Comparison of ENCODE assay signal across 9 cellular contexts in the genomic region with DNA sequence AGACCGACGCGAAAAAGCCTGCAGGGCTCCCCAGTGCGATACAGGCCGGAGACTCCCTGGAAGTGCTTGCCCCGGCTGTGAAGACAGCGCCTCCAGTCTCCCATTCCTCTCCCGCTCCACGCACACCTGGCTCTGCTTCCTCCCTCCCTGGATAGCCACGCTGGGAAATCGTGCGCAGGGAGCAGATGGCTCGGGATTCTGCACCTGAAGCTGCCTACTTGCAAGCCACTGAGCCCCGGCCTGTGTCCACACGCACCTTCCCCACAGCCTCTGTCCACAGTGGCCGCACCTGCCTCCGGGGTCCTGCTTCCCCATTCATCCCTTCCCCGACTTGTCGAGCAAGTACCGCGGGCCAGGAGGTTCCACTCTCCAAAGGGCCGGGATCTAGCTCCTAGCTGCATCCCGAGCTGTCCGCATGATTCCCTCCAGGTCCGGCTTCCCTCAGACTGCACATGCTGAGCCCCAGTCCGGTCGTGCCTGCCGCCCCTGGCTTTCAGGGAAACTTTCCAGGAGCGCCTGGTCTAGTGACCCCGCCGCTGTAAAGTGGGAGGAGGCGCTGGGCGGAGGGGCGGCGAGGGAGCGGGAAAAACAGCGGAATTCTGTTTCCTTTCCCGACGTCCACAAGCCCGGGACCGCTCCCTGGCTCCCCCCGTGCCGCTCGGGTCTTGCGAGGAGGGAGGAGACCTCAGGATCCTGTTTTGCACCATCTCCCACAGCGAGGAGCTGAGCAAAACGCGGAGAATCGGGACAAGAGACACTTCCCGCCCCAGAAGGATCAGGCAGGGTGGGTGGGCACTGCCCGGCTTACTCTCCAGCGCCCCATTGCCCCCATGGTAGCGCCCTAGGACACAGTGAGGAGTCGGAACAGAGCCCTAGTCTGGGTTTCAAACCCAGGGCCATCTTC. TPM values are rescaled to one million over a fixed set of nuclear protein-coding genes. Genes with fewer than 3 reads are reported as not detected.
DNase-seq lines count a peak whose midpoint lies in the region; ATAC-seq and TF ChIP-seq lines count a peak whose summit lies in the region.
"Had no signal": no experiment of that assay in that cellular context is flagged by ENCODE, and none has a peak within 500 bp of the region (broad histone marks: within the 10 kb centered on the region; RNA-seq: fewer than 3 reads in every experiment).

No MANE protein-coding gene starts in this region.

- H3K27ac Mint-ChIP-seq in activated CD8-positive, alpha-beta memory T cell treated with anti-CD3 and anti-CD28 coated beads, Interleukin-2, amount 10 ng/mL, durations not matched to agents 7 days and 5 days = no peak overlapping the region
- H3K27ac Mint-ChIP-seq: memory B cell had no signal

- peaks cover 12% of the 10 kb centered on the region for H3K36me3 ChIP-seq in SJCRH30
- H3K36me3 ChIP-seq in neutrophil = no peaks in the 10 kb centered on the region

- peaks cover 12% of the 10 kb centered on the region for H3K4me1 ChIP-seq in SJCRH30
- H3K4me1 ChIP-seq in neutrophil (ENCODE audit: control insufficient read depth in 1 of 2, insufficient read depth in 1 of 2, low read depth in 1 of 2, low read length in 1 of 2) = peaks cover 42 to 46% of the 10 kb centered on the region in 2 experiments

- H3K9me3 Mint-ChIP-seq in activated CD8-positive, alpha-beta memory T cell treated with anti-CD3 and anti-CD28 coated beads, Interleukin-2, amount 10 ng/mL, durations not matched to agents 7 days and 5 days (ENCODE audit: low read depth) = no peaks in the 10 kb centered on the region
- H3K9me3 Mint-ChIP-seq: memory B cell had no signal

- TF ChIP-seq CTCF in GM12872 (IDR thresholded peaks at IDR 0.05; ENCODE audit: insufficient read depth, low read depth, low read length) (0 out of 3 replicates have a peak, but pooled peaks have one; percentile 10), neutrophil (IDR thresholded peaks at IDR 0.05) (no peak)

- peaks cover 1% of the 10 kb centered on the region for H3K36me3 Mint-ChIP-seq in activated CD8-positive, alpha-beta memory T cell treated with anti-CD3 and anti-CD28 coated beads, Interleukin-2, amount 10 ng/mL, durations not matched to agents 7 days and 5 days
- H3K36me3 Mint-ChIP-seq: memory B cell had no signal

- peak overlapping the region; percentile 86 for H3K4me3 ChIP-seq in SJCRH30
- peak overlapping the region; percentile 69 to 80 for H3K4me3 ChIP-seq in neutrophil (ENCODE audit: low read depth in 1 of 2, low read length in 1 of 2)

- H3K27me3 ChIP-seq in SJCRH30 = no peaks in the 10 kb centered on the region
- H3K27me3 ChIP-seq in neutrophil = peaks cover 100% of the 10 kb centered on the region

- H3K27me3 Mint-ChIP-seq in activated CD8-positive, alpha-beta memory T cell treated with anti-CD3 and anti-CD28 coated beads, Interleukin-2, amount 10 ng/mL, durations not matched to agents 7 days and 5 days = peaks cover 87% of the 10 kb centered on the region

- H3K4me3 Mint-ChIP-seq in activated CD8-positive, alpha-beta memory T cell treated with anti-CD3 and anti-CD28 coated beads, Interleukin-2, amount 10 ng/mL, durations not matched to agents 7 days and 5 days = no peak overlapping the region

- DNase-seq in SJCRH30 (peak; percentile 79 to 83), globus pallidus (ENCODE audit: low spot score) (peak; percentile 66), NOMO-1 (lab: John Stamatoyannopoulos, UW; ENCODE audit: unreplicated experiment in 2 of 2) (no peak)
- DNase-seq in activated naive CD4-positive, alpha-beta T cell (lab: John Stamatoyannopoulos, UW) = no peak
- DNase-seq in activated CD8-positive, alpha-beta memory T cell treated with anti-CD3 and anti-CD28 coated beads, Interleukin-2, amount 10 ng/mL, durations not matched to agents 7 days and 5 days = no peak

- peaks cover 27% of the 10 kb centered on the region for H3K4me1 Mint-ChIP-seq in activated CD8-positive, alpha-beta memory T cell treated with anti-CD3 and anti-CD28 coated beads, Interleukin-2, amount 10 ng/mL, durations not matched to agents 7 days and 5 days

- CTCF ChIA-PET in activated CD8-positive, alpha-beta memory T cell treated with anti-CD3 and anti-CD28 coated beads, Interleukin-2, amount 10 ng/mL, durations not matched to agents 7 days and 5 days (lab: Charles Lee) = no interaction called here

- H3K9me3 ChIP-seq in SJCRH30 (replicated peaks) (peaks cover 4% of the 10 kb centered on the region; the same call in 1 of the 2 replicates), neutrophil (no peaks in the 10 kb centered on the region)

- ATAC-seq in HG02970 (IDR thresholded peaks at IDR 0.05; ENCODE audit: low FRiP score, unreplicated experiment) = no peak
- no peak for ATAC-seq in activated CD8-positive, alpha-beta memory T cell treated with anti-CD3 and anti-CD28 coated beads, Interleukin-2, amount 10 ng/mL, durations not matched to agents 7 days and 5 days

- peak overlapping the region; percentile 90 for H3K27ac ChIP-seq in SJCRH30
- no peak overlapping the region for H3K27ac ChIP-seq in neutrophil

RNA-seq across cellular contexts. Expression of a gene that starts 2.0 kb away (rescaled TPM):
- total RNA-seq in SJCRH30 (2014; rRNA removed; shearing (Covaris generic)) = 53.5 and 63.2 TPM in 2 replicates
- under 1 TPM in 1 of 2 experiments, not detected in 1; 0.40 TPM for total RNA-seq in activated CD8-positive, alpha-beta memory T cell treated with anti-CD3 and anti-CD28 coated beads, Interleukin-2, amount 10 ng/mL, durations not matched to agents 7 days and 5 days

Comparison
In these comparisons a context has a peak if more than half of its experiments do, and no peak if none do; other contexts are left out.
1. DNase-seq: peak in SJCRH30 (2 of 2) and globus pallidus (single experiment); none in activated naive CD4-positive, alpha-beta T cell (0 of 4), NOMO-1 (0 of 2) and activated CD8-positive, alpha-beta memory T cell treated with anti-CD3 and anti-CD28 coated beads, Interleukin-2, amount 10 ng/mL, durations not matched to agents 7 days and 5 days (single experiment).
2. RNA of a gene that starts 2.0 kb away (total RNA-seq): 53.5 to 63.2 TPM in SJCRH30; 0.40 TPM in activated CD8-positive, alpha-beta memory T cell treated with anti-CD3 and anti-CD28 coated beads, Interleukin-2, amount 10 ng/mL, durations not matched to agents 7 days and 5 days; every median in the first group is over 10 times any median in the second.